In the genomic region with DNA sequence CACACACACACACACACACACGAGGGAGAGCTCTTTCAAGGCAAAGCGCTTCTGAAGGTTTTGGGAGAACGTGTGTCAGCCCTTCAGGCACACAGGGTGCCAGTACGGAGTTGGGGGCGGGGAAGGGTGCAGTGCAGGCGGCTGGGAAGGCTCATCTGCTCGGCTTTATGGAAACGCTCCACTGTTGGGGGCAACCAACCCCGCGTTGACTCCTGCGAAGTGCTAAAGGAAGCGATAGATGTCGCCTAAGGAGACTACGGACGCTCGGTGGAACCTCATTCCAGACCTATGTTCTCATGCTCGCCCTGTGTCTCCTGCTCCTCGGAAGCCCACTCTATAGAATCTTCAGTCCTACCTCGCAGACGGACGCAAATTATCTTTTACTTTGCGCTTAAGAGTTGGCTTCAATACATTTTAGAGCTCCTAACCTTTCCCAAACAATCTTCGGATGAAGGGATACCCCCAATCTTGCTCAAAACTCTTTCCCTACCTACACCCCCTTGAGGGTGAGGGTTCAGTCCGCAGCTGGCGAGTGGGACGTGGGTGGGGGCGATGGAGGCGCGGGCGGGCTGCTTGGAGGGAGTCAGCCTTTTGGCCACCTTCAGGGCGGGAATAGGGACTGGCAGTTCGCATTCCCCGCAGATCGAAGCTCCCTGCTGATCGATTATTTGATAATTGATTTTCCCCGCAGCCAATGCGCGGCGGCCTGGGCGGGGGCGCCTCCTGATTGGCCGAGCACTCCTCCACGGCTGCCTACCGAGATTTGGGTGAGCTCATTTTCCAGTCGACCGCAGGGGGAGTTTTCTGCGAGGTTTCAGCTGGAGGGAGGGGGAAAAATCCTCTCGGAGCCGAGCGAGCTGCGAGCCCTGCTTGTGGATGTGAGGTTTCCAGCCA, we compare ENCODE assay signal across 1 cellular context.
TF ChIP-seq lines count a peak whose summit lies in the region.

No MANE protein-coding gene starts in this region.

TF ChIP-seq in HepG2, 621 proteins besides CTCF, POLR2A, EP300 and RAD21 (continued from another document and continues in another):
- TF ChIP-seq ZNF644 (CRISPR knock-in tag; IDR thresholded peaks at IDR 0.05; ENCODE audit: low read depth) = no peak
- no peak for TF ChIP-seq ZMYM2 (CRISPR knock-in tag; IDR thresholded peaks at IDR 0.05)
- TF ChIP-seq, protein P1, sequence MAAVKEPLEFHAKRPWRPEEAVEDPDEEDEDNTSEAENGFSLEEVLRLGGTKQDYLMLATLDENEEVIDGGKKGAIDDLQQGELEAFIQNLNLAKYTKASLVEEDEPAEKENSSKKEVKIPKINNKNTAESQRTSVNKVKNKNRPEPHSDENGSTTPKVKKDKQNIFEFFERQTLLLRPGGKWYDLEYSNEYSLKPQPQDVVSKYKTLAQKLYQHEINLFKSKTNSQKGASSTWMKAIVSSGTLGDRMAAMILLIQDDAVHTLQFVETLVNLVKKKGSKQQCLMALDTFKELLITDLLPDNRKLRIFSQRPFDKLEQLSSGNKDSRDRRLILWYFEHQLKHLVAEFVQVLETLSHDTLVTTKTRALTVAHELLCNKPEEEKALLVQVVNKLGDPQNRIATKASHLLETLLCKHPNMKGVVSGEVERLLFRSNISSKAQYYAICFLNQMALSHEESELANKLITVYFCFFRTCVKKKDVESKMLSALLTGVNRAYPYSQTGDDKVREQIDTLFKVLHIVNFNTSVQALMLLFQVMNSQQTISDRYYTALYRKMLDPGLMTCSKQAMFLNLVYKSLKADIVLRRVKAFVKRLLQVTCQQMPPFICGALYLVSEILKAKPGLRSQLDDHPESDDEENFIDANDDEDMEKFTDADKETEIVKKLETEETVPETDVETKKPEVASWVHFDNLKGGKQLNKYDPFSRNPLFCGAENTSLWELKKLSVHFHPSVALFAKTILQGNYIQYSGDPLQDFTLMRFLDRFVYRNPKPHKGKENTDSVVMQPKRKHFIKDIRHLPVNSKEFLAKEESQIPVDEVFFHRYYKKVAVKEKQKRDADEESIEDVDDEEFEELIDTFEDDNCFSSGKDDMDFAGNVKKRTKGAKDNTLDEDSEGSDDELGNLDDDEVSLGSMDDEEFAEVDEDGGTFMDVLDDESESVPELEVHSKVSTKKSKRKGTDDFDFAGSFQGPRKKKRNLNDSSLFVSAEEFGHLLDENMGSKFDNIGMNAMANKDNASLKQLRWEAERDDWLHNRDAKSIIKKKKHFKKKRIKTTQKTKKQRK (IDR thresholded peaks at IDR 0.05; ENCODE audit: low read length) = no peak
- TF ChIP-seq, protein P2, sequence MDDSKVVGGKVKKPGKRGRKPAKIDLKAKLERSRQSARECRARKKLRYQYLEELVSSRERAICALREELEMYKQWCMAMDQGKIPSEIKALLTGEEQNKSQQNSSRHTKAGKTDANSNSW (CRISPR knock-in tag; IDR thresholded peaks at IDR 0.05; ENCODE audit: borderline replicate concordance) = no peak
- no peak for TF ChIP-seq ZNF264 (CRISPR knock-in tag; IDR thresholded peaks at IDR 0.05)
- 0 out of 2 replicates have a peak, but pooled peaks have one; percentile 43 for TF ChIP-seq NCOA1 (CRISPR knock-in tag; IDR thresholded peaks at IDR 0.05)
- TF ChIP-seq, protein P3, sequence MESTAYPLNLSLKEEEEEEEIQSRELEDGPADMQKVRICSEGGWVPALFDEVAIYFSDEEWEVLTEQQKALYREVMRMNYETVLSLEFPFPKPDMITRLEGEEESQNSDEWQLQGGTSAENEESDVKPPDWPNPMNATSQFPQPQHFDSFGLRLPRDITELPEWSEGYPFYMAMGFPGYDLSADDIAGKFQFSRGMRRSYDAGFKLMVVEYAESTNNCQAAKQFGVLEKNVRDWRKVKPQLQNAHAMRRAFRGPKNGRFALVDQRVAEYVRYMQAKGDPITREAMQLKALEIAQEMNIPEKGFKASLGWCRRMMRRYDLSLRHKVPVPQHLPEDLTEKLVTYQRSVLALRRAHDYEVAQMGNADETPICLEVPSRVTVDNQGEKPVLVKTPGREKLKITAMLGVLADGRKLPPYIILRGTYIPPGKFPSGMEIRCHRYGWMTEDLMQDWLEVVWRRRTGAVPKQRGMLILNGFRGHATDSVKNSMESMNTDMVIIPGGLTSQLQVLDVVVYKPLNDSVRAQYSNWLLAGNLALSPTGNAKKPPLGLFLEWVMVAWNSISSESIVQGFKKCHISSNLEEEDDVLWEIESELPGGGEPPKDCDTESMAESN (CRISPR knock-in tag; conservative IDR thresholded peaks at IDR 0.05) = no peak
- no peak for TF ChIP-seq ZFP62 (CRISPR knock-in tag; IDR thresholded peaks at IDR 0.05)
- no peak for TF ChIP-seq TRIM24 (CRISPR knock-in tag; IDR thresholded peaks at IDR 0.05)
- TF ChIP-seq ZNF160 (CRISPR knock-in tag; IDR thresholded peaks at IDR 0.05) = no peak
- no peak for TF ChIP-seq ZNF484 (CRISPR knock-in tag; IDR thresholded peaks at IDR 0.05; ENCODE audit: borderline replicate concordance, low read depth)
- TF ChIP-seq, protein P4, sequence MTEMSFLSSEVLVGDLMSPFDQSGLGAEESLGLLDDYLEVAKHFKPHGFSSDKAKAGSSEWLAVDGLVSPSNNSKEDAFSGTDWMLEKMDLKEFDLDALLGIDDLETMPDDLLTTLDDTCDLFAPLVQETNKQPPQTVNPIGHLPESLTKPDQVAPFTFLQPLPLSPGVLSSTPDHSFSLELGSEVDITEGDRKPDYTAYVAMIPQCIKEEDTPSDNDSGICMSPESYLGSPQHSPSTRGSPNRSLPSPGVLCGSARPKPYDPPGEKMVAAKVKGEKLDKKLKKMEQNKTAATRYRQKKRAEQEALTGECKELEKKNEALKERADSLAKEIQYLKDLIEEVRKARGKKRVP (CRISPR knock-in tag; IDR thresholded peaks at IDR 0.05) = no peak
- TF ChIP-seq, protein P5, sequence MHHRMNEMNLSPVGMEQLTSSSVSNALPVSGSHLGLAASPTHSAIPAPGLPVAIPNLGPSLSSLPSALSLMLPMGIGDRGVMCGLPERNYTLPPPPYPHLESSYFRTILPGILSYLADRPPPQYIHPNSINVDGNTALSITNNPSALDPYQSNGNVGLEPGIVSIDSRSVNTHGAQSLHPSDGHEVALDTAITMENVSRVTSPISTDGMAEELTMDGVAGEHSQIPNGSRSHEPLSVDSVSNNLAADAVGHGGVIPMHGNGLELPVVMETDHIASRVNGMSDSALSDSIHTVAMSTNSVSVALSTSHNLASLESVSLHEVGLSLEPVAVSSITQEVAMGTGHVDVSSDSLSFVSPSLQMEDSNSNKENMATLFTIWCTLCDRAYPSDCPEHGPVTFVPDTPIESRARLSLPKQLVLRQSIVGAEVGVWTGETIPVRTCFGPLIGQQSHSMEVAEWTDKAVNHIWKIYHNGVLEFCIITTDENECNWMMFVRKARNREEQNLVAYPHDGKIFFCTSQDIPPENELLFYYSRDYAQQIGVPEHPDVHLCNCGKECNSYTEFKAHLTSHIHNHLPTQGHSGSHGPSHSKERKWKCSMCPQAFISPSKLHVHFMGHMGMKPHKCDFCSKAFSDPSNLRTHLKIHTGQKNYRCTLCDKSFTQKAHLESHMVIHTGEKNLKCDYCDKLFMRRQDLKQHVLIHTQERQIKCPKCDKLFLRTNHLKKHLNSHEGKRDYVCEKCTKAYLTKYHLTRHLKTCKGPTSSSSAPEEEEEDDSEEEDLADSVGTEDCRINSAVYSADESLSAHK (CRISPR knock-in tag; IDR thresholded peaks at IDR 0.05; ENCODE audit: borderline replicate concordance) = no peak
- peak; percentile 59 for TF ChIP-seq IKZF4 (CRISPR knock-in tag; IDR thresholded peaks at IDR 0.05; ENCODE audit: borderline replicate concordance, low read depth, not compliant biosample characterization)
- TF ChIP-seq, protein P6, sequence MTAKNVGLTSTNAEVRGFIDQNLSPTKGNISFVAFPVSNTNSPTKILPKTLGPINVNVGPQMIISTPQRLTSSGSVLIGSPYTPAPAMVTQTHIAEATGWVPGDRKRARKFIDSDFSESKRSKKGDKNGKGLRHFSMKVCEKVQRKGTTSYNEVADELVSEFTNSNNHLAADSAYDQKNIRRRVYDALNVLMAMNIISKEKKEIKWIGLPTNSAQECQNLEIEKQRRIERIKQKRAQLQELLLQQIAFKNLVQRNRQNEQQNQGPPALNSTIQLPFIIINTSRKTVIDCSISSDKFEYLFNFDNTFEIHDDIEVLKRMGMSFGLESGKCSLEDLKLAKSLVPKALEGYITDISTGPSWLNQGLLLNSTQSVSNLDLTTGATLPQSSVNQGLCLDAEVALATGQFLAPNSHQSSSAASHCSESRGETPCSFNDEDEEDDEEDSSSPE (CRISPR knock-in tag; IDR thresholded peaks at IDR 0.05) = peak; percentile 73
- TF ChIP-seq KDM2A (CRISPR knock-in tag; IDR thresholded peaks at IDR 0.05; ENCODE audit: borderline replicate concordance, low read depth) = peak; percentile 78; the same call in 1 of the 2 replicates
- no peak for TF ChIP-seq ZNF678 (CRISPR knock-in tag; IDR thresholded peaks at IDR 0.05)
- no peak for TF ChIP-seq MIER3 (CRISPR knock-in tag; IDR thresholded peaks at IDR 0.05; ENCODE audit: borderline replicate concordance)
- TF ChIP-seq NPAS2 (CRISPR knock-in tag; IDR thresholded peaks at IDR 0.05; ENCODE audit: borderline replicate concordance) = no peak
- TF ChIP-seq HMG20A (CRISPR knock-in tag; IDR thresholded peaks at IDR 0.05; ENCODE audit: borderline replicate concordance) = no peak
- no peak for TF ChIP-seq SPEN (CRISPR knock-in tag; IDR thresholded peaks at IDR 0.05; ENCODE audit: low read depth)
- TF ChIP-seq TEAD3 (CRISPR knock-in tag; optimal IDR thresholded peaks at IDR 0.05; ENCODE audit: borderline replicate concordance) = peak; percentile 62
- TF ChIP-seq CBFB (CRISPR knock-in tag; IDR thresholded peaks at IDR 0.05) = no peak
- TF ChIP-seq ZNF75D (CRISPR knock-in tag; IDR thresholded peaks at IDR 0.05; ENCODE audit: borderline replicate concordance) = no peak
- TF ChIP-seq, protein P7, sequence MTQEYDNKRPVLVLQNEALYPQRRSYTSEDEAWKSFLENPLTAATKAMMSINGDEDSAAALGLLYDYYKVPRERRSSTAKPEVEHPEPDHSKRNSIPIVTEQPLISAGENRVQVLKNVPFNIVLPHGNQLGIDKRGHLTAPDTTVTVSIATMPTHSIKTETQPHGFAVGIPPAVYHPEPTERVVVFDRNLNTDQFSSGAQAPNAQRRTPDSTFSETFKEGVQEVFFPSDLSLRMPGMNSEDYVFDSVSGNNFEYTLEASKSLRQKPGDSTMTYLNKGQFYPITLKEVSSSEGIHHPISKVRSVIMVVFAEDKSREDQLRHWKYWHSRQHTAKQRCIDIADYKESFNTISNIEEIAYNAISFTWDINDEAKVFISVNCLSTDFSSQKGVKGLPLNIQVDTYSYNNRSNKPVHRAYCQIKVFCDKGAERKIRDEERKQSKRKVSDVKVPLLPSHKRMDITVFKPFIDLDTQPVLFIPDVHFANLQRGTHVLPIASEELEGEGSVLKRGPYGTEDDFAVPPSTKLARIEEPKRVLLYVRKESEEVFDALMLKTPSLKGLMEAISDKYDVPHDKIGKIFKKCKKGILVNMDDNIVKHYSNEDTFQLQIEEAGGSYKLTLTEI (CRISPR knock-in tag; conservative IDR thresholded peaks at IDR 0.05) = no peak
- TF ChIP-seq KLF9 (CRISPR knock-in tag; IDR thresholded peaks at IDR 0.05; ENCODE audit: low read depth) = peak; percentile 70; the same call in 1 of the 2 replicates
- TF ChIP-seq SNAI1 (CRISPR knock-in tag; IDR thresholded peaks at IDR 0.05; ENCODE audit: borderline replicate concordance) = no peak
- no peak for TF ChIP-seq FIP1L1 (IDR thresholded peaks at IDR 0.05; ENCODE audit: borderline replicate concordance, insufficient read depth, low read depth, low read length)
- TF ChIP-seq, protein P8, sequence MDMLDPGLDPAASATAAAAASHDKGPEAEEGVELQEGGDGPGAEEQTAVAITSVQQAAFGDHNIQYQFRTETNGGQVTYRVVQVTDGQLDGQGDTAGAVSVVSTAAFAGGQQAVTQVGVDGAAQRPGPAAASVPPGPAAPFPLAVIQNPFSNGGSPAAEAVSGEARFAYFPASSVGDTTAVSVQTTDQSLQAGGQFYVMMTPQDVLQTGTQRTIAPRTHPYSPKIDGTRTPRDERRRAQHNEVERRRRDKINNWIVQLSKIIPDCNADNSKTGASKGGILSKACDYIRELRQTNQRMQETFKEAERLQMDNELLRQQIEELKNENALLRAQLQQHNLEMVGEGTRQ (IDR thresholded peaks at IDR 0.05; ENCODE audit: low read depth, low read length) = no peak
- TF ChIP-seq, protein P8 (CRISPR knock-in tag; IDR thresholded peaks at IDR 0.05; ENCODE audit: borderline replicate concordance) = no peak
- TF ChIP-seq GFI1 (CRISPR knock-in tag; IDR thresholded peaks at IDR 0.05; ENCODE audit: borderline replicate concordance) = peak; percentile 84
- TF ChIP-seq KLF13 (CRISPR knock-in tag; IDR thresholded peaks at IDR 0.05) = 0 out of 2 replicates have a peak, but pooled peaks have one; percentile 46
- TF ChIP-seq ZNF546 (CRISPR knock-in tag; conservative IDR thresholded peaks at IDR 0.05) = no peak
- TF ChIP-seq NONO (IDR thresholded peaks at IDR 0.05) = no peak
- peak; percentile 29; the same call in 1 of the 2 replicates for TF ChIP-seq NONO (CRISPR knock-in tag; conservative IDR thresholded peaks at IDR 0.05)
- TF ChIP-seq RBAK (CRISPR knock-in tag; IDR thresholded peaks at IDR 0.05) = no peak
- no peak for TF ChIP-seq NR3C1 (CRISPR knock-in tag; IDR thresholded peaks at IDR 0.05)
- TF ChIP-seq NFATC3 (CRISPR knock-in tag; IDR thresholded peaks at IDR 0.05) = no peak
- 0 out of 2 replicates have a peak, but pooled peaks have one; percentile 27 for TF ChIP-seq SNAPC2 (CRISPR knock-in tag; IDR thresholded peaks at IDR 0.05)
- TF ChIP-seq, protein P9, sequence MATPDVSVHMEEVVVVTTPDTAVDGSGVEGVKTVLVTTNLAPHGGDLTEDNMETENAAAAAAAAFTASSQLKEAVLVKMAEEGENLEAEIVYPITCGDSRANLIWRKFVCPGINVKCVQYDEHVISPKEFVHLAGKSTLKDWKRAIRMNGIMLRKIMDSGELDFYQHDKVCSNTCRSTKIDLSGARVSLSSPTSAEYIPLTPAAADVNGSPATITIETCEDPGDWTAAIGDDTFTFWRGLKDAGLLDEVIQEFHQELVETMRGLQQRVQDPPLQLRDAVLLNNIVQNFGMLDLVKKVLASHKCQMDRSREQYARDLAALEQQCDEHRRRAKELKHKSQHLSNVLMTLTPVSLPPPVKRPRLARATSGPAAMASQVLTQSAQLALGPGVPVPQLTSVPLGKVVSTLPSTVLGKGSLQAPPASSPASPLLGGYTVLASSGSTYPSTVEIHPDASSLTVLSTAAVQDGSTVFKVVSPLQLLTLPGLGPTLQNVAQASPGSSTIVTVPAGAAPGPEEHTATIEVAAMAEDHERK (CRISPR knock-in tag; IDR thresholded peaks at IDR 0.05; ENCODE audit: low read depth) = no peak
- TF ChIP-seq PAWR (CRISPR knock-in tag; IDR thresholded peaks at IDR 0.05; ENCODE audit: borderline replicate concordance) = no peak
- no peak for TF ChIP-seq PAF1 (CRISPR knock-in tag; IDR thresholded peaks at IDR 0.05)
- TF ChIP-seq ZNF441 (CRISPR knock-in tag; IDR thresholded peaks at IDR 0.05; ENCODE audit: borderline replicate concordance) = no peak
- peak; percentile 69 for TF ChIP-seq THAP11 (CRISPR knock-in tag; IDR thresholded peaks at IDR 0.05)
- TF ChIP-seq ZNF891 (CRISPR knock-in tag; IDR thresholded peaks at IDR 0.05) = no peak
- TF ChIP-seq ZNF350 (CRISPR knock-in tag; IDR thresholded peaks at IDR 0.05; ENCODE audit: borderline replicate concordance, low read depth) = peak; percentile 61; the same call in 1 of the 2 replicates
- TF ChIP-seq RARG (CRISPR knock-in tag; IDR thresholded peaks at IDR 0.05; ENCODE audit: low read depth) = no peak
- TF ChIP-seq ZNF232 (CRISPR knock-in tag; IDR thresholded peaks at IDR 0.05; ENCODE audit: borderline replicate concordance) = no peak; the same call in 1 of the 2 replicates
- peak; percentile 18; the same call in 1 of the 2 replicates for TF ChIP-seq FOXA3 (CRISPR knock-in tag; IDR thresholded peaks at IDR 0.05)
